ENCODE assay signal across 8 cellular contexts in genomic region chr10:30784896-30785605, GRCh38.
DNase-seq lines count a peak whose midpoint lies in the region; ATAC-seq and TF ChIP-seq lines count a peak whose summit lies in the region.

No MANE protein-coding gene starts in this region.

- peak overlapping the region; percentile 78 for H3K4me3 Mint-ChIP-seq in activated T-cell treated with anti-CD3 and anti-CD28 coated beads, Interleukin-2, amount 50 U/mL, for 4 hours

- TF ChIP-seq POLR2A in testis (IDR thresholded peaks at IDR 0.05), result no peak

- H3K9me3 ChIP-seq in muscle layer of duodenum (ENCODE audit: control insufficient read depth in 1 of 2, low read length in 2 of 2), result no peaks in the 10 kb centered on the region
- no peaks in the 10 kb centered on the region for H3K9me3 ChIP-seq in testis

- ATAC-seq in activated T-cell treated with anti-CD3 and anti-CD28 coated beads, Interleukin-2, amount 50 U/mL, for 4 hours, result peak; percentile 49 to 70
- no peak for ATAC-seq in GM18498 (IDR thresholded peaks at IDR 0.05; ENCODE audit: unreplicated experiment)

- DNase-seq in NCI-H2029 (lab: John Stamatoyannopoulos, UW) (peak; percentile 9), NCI-H2029 treated with DMSO at 0.1 percent for 48 hours (lab: John Stamatoyannopoulos, UW) (no peak), NCI-H2171 (lab: John Stamatoyannopoulos, UW) (peak; percentile 11), fibroblast of pulmonary artery (ENCODE audit: low read depth) (peak; percentile 78), testis (peak; percentile 74)
- DNase-seq in activated T-cell treated with anti-CD3 and anti-CD28 coated beads, Interleukin-2, amount 50 U/mL, for 4 hours, result peak; percentile 29

- no peaks in the 10 kb centered on the region for H3K36me3 ChIP-seq in muscle layer of duodenum (ENCODE audit: control insufficient read depth in 1 of 2, insufficient read depth in 2 of 2, low read length in 2 of 2)
- H3K36me3 ChIP-seq in testis (ENCODE audit: low read depth, missing control alignments), result no peaks in the 10 kb centered on the region

- no peaks in the 10 kb centered on the region for H3K9me3 Mint-ChIP-seq in activated T-cell treated with anti-CD3 and anti-CD28 coated beads, Interleukin-2, amount 50 U/mL, for 4 hours

- intact Hi-C loops in testis (cut with DNase I; ENCODE audit: low total_unique reads), result loop anchor here (10.0 kb wide), 1 partner anchor 250 kb away; the partner anchor contains the start of gene ZNF438

- peaks cover 0 to 25% of the 10 kb centered on the region in 2 donors for H3K4me1 ChIP-seq in muscle layer of duodenum (ENCODE audit: control insufficient read depth in 1 of 2, insufficient read depth in 2 of 2, low read length in 2 of 2)
- H3K4me1 ChIP-seq in testis, result peaks cover 15% of the 10 kb centered on the region

- H3K4me3 ChIP-seq in fibroblast of pulmonary artery (replicated peaks; ENCODE audit: low read depth, low read length) (peak overlapping the region; percentile 46), muscle layer of duodenum (ENCODE audit: low read depth in 1 of 2, low read length in 2 of 2) (peak overlapping the region; percentile 75 to 78), testis (peak overlapping the region; percentile 61 to 70)

- H3K27me3 ChIP-seq in muscle layer of duodenum (ENCODE audit: low read depth, low read length) (no peaks in the 10 kb centered on the region), testis (no peaks in the 10 kb centered on the region)

- H3K27me3 Mint-ChIP-seq in activated T-cell treated with anti-CD3 and anti-CD28 coated beads, Interleukin-2, amount 50 U/mL, for 4 hours (ENCODE audit: low read depth), result no peaks in the 10 kb centered on the region

- TF ChIP-seq CTCF in fibroblast of pulmonary artery (IDR thresholded peaks at IDR 0.05; ENCODE audit: low read length, missing control alignments) (no peak), testis (IDR thresholded peaks at IDR 0.05) (no peak)

- H3K27ac ChIP-seq in muscle layer of duodenum (ENCODE audit: low read length) (peak overlapping the region; percentile 65), testis (peak overlapping the region; percentile 79 to 94)

- WGBS in testis, 2 donors, result 0 to 1% methylated on average over 36 to 63 of the region's 63 CpGs

- H3K36me3 Mint-ChIP-seq in activated T-cell treated with anti-CD3 and anti-CD28 coated beads, Interleukin-2, amount 50 U/mL, for 4 hours (ENCODE audit: insufficient read depth), result no peaks in the 10 kb centered on the region

- peaks cover 17% of the 10 kb centered on the region for H3K4me1 Mint-ChIP-seq in activated T-cell treated with anti-CD3 and anti-CD28 coated beads, Interleukin-2, amount 50 U/mL, for 4 hours (ENCODE audit: low read depth)
